In genomic region chr11:43486141-43486540, GRCh38 we compare ENCODE assay signal across 29 cellular contexts.
DNase-seq lines count a peak whose midpoint lies in the region; ATAC-seq and TF ChIP-seq lines count a peak whose summit lies in the region.
"Had no signal": no experiment of that assay in that cellular context is flagged by ENCODE, and none has a peak within 500 bp of the region (broad histone marks: within the 10 kb centered on the region; RNA-seq: fewer than 3 reads in every experiment).

No MANE protein-coding gene starts in this region.

- H3K36me3 ChIP-seq in A673 (ENCODE audit: insufficient read depth, low read length, poor library complexity, severe bottlenecking), result peaks cover 20% of the 10 kb centered on the region

- POLR2A ChIA-PET in A673 (lab: Charles Lee; ENCODE audit: low non-redundant PET), result no interaction called here
- POLR2A ChIA-PET in activated CD4-positive, alpha-beta memory T cell treated with anti-CD3 and anti-CD28 coated beads for 36 hours (lab: Charles Lee), result no interaction called here

- DNase-seq in A673 (ENCODE audit: low spot score), result peak; percentile 67
- DNase-seq in HS-5 (ENCODE audit: low read depth), result peak; percentile 9
- DNase-seq in astrocyte of the spinal cord (ENCODE audit: low read depth, low spot score), result peak; percentile 5
- peak; percentile 8 for DNase-seq in fibroblast of villous mesenchyme (ENCODE audit: low read depth)
- DNase-seq in activated T-cell treated with anti-CD3 and anti-CD28 coated beads, Interleukin-2, amount 50 U/mL, for 72 hours, result no peak
- no peak for DNase-seq in activated CD4-positive, alpha-beta memory T cell treated with anti-CD3 and anti-CD28 coated beads for 36 hours
- DNase-seq in stimulated activated CD4-positive, alpha-beta T cell treated with anti-CD3 and anti-CD28 coated beads, Interleukin-15, amount 100 ng/mL, for 24 hours, result no peak
- no peak for DNase-seq in NCI-H1694 treated with DMSO at 0.1 percent for 48 hours (lab: John Stamatoyannopoulos, UW)
- DNase-seq: ACHN; activated CD8-positive, alpha-beta T cell treated with anti-CD3 and anti-CD28 coated beads for 36 hours; DMS53; foreskin fibroblast; heart left ventricle; Kasumi-1; lower lobe of right lung; mucosa of descending colon; NCI-H1048; NCI-H187; NCI-H526 treated with DMSO at 0.1 percent for 48 hours; stimulated activated CD8-positive, alpha-beta memory T cell treated with anti-CD3 and anti-CD28 coated beads, Interleukin-4, amount 100 ng/mL, for 48 hours; stomach; T-cell; thyroid gland had no signal

- no peak overlapping the region for H3K27ac ChIP-seq in A673 (ENCODE audit: low read depth, low read length, poor library complexity, severe bottlenecking)
- H3K27ac ChIP-seq: ascending aorta, heart left ventricle, lower lobe of right lung, skin epidermis, stomach, thyroid gland had no signal

- no peaks in the 10 kb centered on the region for H3K27me3 Mint-ChIP-seq in activated T-cell treated with anti-CD3 and anti-CD28 coated beads, Interleukin-2, amount 50 U/mL, for 72 hours (ENCODE audit: low read depth)
- no peaks in the 10 kb centered on the region for H3K27me3 Mint-ChIP-seq in activated CD4-positive, alpha-beta memory T cell treated with anti-CD3 and anti-CD28 coated beads for 36 hours
- H3K27me3 Mint-ChIP-seq: activated CD8-positive, alpha-beta T cell treated with anti-CD3 and anti-CD28 coated beads for 36 hours; activated naive CD8-positive, alpha-beta T cell; T-cell had no signal

- H3K27me3 ChIP-seq in A673 (replicated peaks; ENCODE audit: insufficient read depth, low read depth, low read length, poor library complexity), result no peaks in the 10 kb centered on the region
- H3K27me3 ChIP-seq: ascending aorta, heart left ventricle, stomach, thyroid gland had no signal

- H3K4me3 ChIP-seq in A673 (ENCODE audit: low read depth, low read length, poor library complexity, severe bottlenecking) (no peak overlapping the region), astrocyte of the spinal cord (ENCODE audit: low read depth, low read length) (no peak overlapping the region), fibroblast of villous mesenchyme (ENCODE audit: low read depth, low read length) (no peak overlapping the region)
- H3K4me3 ChIP-seq: ascending aorta, HAP-1, heart left ventricle, lower lobe of right lung, mucosa of descending colon, skin epidermis, stomach, thyroid gland had no signal

- H3K4me1 ChIP-seq in A673 (ENCODE audit: insufficient read depth, low read length, poor library complexity, severe bottlenecking), result no peaks in the 10 kb centered on the region
- H3K4me1 ChIP-seq: ascending aorta, HAP-1, heart left ventricle, lower lobe of right lung, stomach, thyroid gland had no signal

- peaks cover 4 to 17% of the 10 kb centered on the region in 2 donors for H3K36me3 Mint-ChIP-seq in activated T-cell treated with anti-CD3 and anti-CD28 coated beads, Interleukin-2, amount 50 U/mL, for 72 hours (ENCODE audit: insufficient read depth in 2 of 2)
- peaks cover 17% of the 10 kb centered on the region for H3K36me3 Mint-ChIP-seq in activated CD4-positive, alpha-beta memory T cell treated with anti-CD3 and anti-CD28 coated beads for 36 hours

- BruUV-seq in A673 (replicated peaks; lab: Mats Ljungman, UMichigan), result no TSS peak

- intact Hi-C loops in A673 (cut with micrococcal nuclease; ENCODE audit: unreplicated experiment), result no loop called here
- intact Hi-C loops in activated CD4-positive, alpha-beta memory T cell treated with anti-CD3 and anti-CD28 coated beads for 36 hours (cut with micrococcal nuclease), result no loop called here

- H3K9me3 Mint-ChIP-seq in activated T-cell treated with anti-CD3 and anti-CD28 coated beads, Interleukin-2, amount 50 U/mL, for 72 hours, result no peaks in the 10 kb centered on the region
- peaks cover 7% of the 10 kb centered on the region for H3K9me3 Mint-ChIP-seq in activated CD4-positive, alpha-beta memory T cell treated with anti-CD3 and anti-CD28 coated beads for 36 hours

- H3K4me1 Mint-ChIP-seq in activated T-cell treated with anti-CD3 and anti-CD28 coated beads, Interleukin-2, amount 50 U/mL, for 72 hours (ENCODE audit: low read depth), result no peaks in the 10 kb centered on the region
- H3K4me1 Mint-ChIP-seq in activated CD4-positive, alpha-beta memory T cell treated with anti-CD3 and anti-CD28 coated beads for 36 hours (ENCODE audit: low read depth), result no peaks in the 10 kb centered on the region
- H3K4me1 Mint-ChIP-seq: nephron, T-cell had no signal

- no peak for TF ChIP-seq CTCF in A673 (conservative IDR thresholded peaks at IDR 0.05; ENCODE audit: low read depth, low read length)
- no peak for TF ChIP-seq CTCF in astrocyte of the spinal cord (IDR thresholded peaks at IDR 0.05; ENCODE audit: low read depth, low read length)
- TF ChIP-seq CTCF in fibroblast of villous mesenchyme (IDR thresholded peaks at IDR 0.05; ENCODE audit: insufficient read depth, low read depth, low read length), result no peak

- CTCF ChIA-PET in A673 (lab: Charles Lee), result no interaction called here
- CTCF ChIA-PET in activated CD4-positive, alpha-beta memory T cell treated with anti-CD3 and anti-CD28 coated beads for 36 hours (lab: Charles Lee), result no interaction called here

- H3K27ac Mint-ChIP-seq in activated T-cell treated with anti-CD3 and anti-CD28 coated beads, Interleukin-2, amount 50 U/mL, for 72 hours, result no peak overlapping the region
- H3K27ac Mint-ChIP-seq in activated CD4-positive, alpha-beta memory T cell treated with anti-CD3 and anti-CD28 coated beads for 36 hours, result no peak overlapping the region
- H3K27ac Mint-ChIP-seq: activated CD8-positive, alpha-beta T cell treated with anti-CD3 and anti-CD28 coated beads for 36 hours; activated naive CD8-positive, alpha-beta T cell; nephron; T-cell had no signal

- H3K4me3 Mint-ChIP-seq in activated T-cell treated with anti-CD3 and anti-CD28 coated beads, Interleukin-2, amount 50 U/mL, for 72 hours, result no peak overlapping the region
- no peak overlapping the region for H3K4me3 Mint-ChIP-seq in activated CD4-positive, alpha-beta memory T cell treated with anti-CD3 and anti-CD28 coated beads for 36 hours
- H3K4me3 Mint-ChIP-seq: activated CD8-positive, alpha-beta T cell treated with anti-CD3 and anti-CD28 coated beads for 36 hours; activated naive CD8-positive, alpha-beta T cell; nephron; T-cell had no signal

- in situ Hi-C loops in astrocyte of the spinal cord (cut with HindIII; ENCODE audit: low sequenced_read_pairs), result no loop called here

- no peak for ATAC-seq in activated T-cell treated with anti-CD3 and anti-CD28 coated beads, Interleukin-2, amount 50 U/mL, for 72 hours (replicated peaks in 1 of 2)
- ATAC-seq: activated CD4-positive, CD25-positive, alpha-beta regulatory T cell treated with anti-CD3 and anti-CD28 coated beads, Interleukin-2, amount 50 U/mL, for 24 hours; activated CD8-positive, alpha-beta T cell treated with anti-CD3 and anti-CD28 coated beads for 36 hours; heart left ventricle; lower lobe of right lung; mucosa of descending colon; T-cell had no signal

- peaks cover 6% of the 10 kb centered on the region for H3K9me3 ChIP-seq in A673 (ENCODE audit: low read depth, low read length, poor library complexity, severe bottlenecking)
- H3K9me3 ChIP-seq: ascending aorta, HAP-1, lower lobe of right lung, mucosa of descending colon, stomach, thyroid gland had no signal

Comparison
In these comparisons a context has a peak if more than half of its experiments do, and no peak if none do; other contexts are left out.
1. DNase-seq: peak in A673 (single experiment), HS-5 (single experiment), astrocyte of the spinal cord (single experiment) and fibroblast of villous mesenchyme (single experiment); none in activated T-cell treated with anti-CD3 and anti-CD28 coated beads, Interleukin-2, amount 50 U/mL, for 72 hours (0 of 2), activated CD4-positive, alpha-beta memory T cell treated with anti-CD3 and anti-CD28 coated beads for 36 hours (single experiment), stimulated activated CD4-positive, alpha-beta T cell treated with anti-CD3 and anti-CD28 coated beads, Interleukin-15, amount 100 ng/mL, for 24 hours (single experiment) and NCI-H1694 treated with DMSO at 0.1 percent for 48 hours (single experiment).